ENCODE assay signal across 9 cellular contexts in genomic region chr15:73564255-73564654, GRCh38.
DNase-seq lines count a peak whose midpoint lies in the region; TF ChIP-seq lines count a peak whose summit lies in the region.
"Had no signal": no experiment of that assay in that cellular context is flagged by ENCODE, and none has a peak within 500 bp of the region (broad histone marks: within the 10 kb centered on the region; RNA-seq: fewer than 3 reads in every experiment).

No MANE protein-coding gene starts in this region.

- H3K4me3 ChIP-seq in sigmoid colon (no peak overlapping the region), colonic mucosa (no peak overlapping the region)

- H3K9me3 ChIP-seq in sigmoid colon (no peaks in the 10 kb centered on the region), colonic mucosa (no peaks in the 10 kb centered on the region)

- peaks cover 17 to 80% (median 40%) of the 10 kb centered on the region in 4 donors for H3K36me3 ChIP-seq in sigmoid colon
- H3K36me3 ChIP-seq in colonic mucosa = peaks cover 4% of the 10 kb centered on the region

- no peak for TF ChIP-seq EP300 in sigmoid colon (IDR thresholded peaks at IDR 0.05)

- no peak for TF ChIP-seq POLR2A in sigmoid colon (IDR thresholded peaks at IDR 0.05)

- CTCF ChIA-PET in RWPE1 (lab: Yijun Ruan, JAX) = no interaction called here

- WGBS in sigmoid colon, 2 donors = 47 to 72% methylated on average over 6 of the region's 6 CpGs

- TF ChIP-seq CTCF in RWPE1 (conservative IDR thresholded peaks at IDR 0.05; ENCODE audit: low read depth) (no peak), sigmoid colon (IDR thresholded peaks at IDR 0.05) (no peak), colonic mucosa (IDR thresholded peaks at IDR 0.05) (no peak)

- H3K9ac ChIP-seq in colonic mucosa (ENCODE audit: low read depth in 2 of 2, low read length in 2 of 2) = no peak overlapping the region

- no peaks in the 10 kb centered on the region for H3K27me3 Mint-ChIP-seq in T-helper 1 cell treated with Interleukin-12 subunit alpha and Interleukin-12 subunit beta and Interleukin-4 antibody, amounts not matched to agents 30 μg/mL and 1 μg/mL, for 36 hours (ENCODE audit: low read depth)
- H3K27me3 Mint-ChIP-seq: CD4-positive, alpha-beta T cell had no signal

- H3K27me3 ChIP-seq in sigmoid colon (no peaks in the 10 kb centered on the region), colonic mucosa (no peaks in the 10 kb centered on the region)

- H3K9me3 Mint-ChIP-seq in T-helper 1 cell treated with Interleukin-12 subunit alpha and Interleukin-12 subunit beta and Interleukin-4 antibody, amounts not matched to agents 30 μg/mL and 1 μg/mL, for 36 hours = no peaks in the 10 kb centered on the region
- H3K9me3 Mint-ChIP-seq: CD4-positive, alpha-beta T cell had no signal

- peaks cover 33% of the 10 kb centered on the region for H3K36me3 Mint-ChIP-seq in T-helper 1 cell treated with Interleukin-12 subunit alpha and Interleukin-12 subunit beta and Interleukin-4 antibody, amounts not matched to agents 30 μg/mL and 1 μg/mL, for 36 hours (ENCODE audit: low read depth)

- DNase-seq in T-helper 1 cell = no peak
- DNase-seq in RWPE1 (ENCODE audit: low spot score) = peak; percentile 15
- peak; percentile 10 for DNase-seq in epithelial cell of prostate (ENCODE audit: low read depth, low spot score)
- no peak for DNase-seq in sigmoid colon
- no peak for DNase-seq in D341Med (ENCODE audit: low spot score)
- no peak for DNase-seq in colonic mucosa
- no peak for DNase-seq in LoVo (ENCODE audit: low spot score)
- DNase-seq: CD4-positive, alpha-beta T cell had no signal

- POLR2A ChIA-PET in RWPE1 (lab: Yijun Ruan, JAX; ENCODE audit: low non-redundant PET) = no interaction called here

- peaks cover 22% of the 10 kb centered on the region for H3K4me1 Mint-ChIP-seq in T-helper 1 cell treated with Interleukin-12 subunit alpha and Interleukin-12 subunit beta and Interleukin-4 antibody, amounts not matched to agents 30 μg/mL and 1 μg/mL, for 36 hours (ENCODE audit: low read depth)

- no peak overlapping the region for H3K27ac Mint-ChIP-seq in T-helper 1 cell treated with Interleukin-12 subunit alpha and Interleukin-12 subunit beta and Interleukin-4 antibody, amounts not matched to agents 30 μg/mL and 1 μg/mL, for 36 hours
- H3K27ac Mint-ChIP-seq: CD4-positive, alpha-beta T cell had no signal

- H3K4me1 ChIP-seq in sigmoid colon (peaks cover 0 to 33% (median 15%) of the 10 kb centered on the region in 4 donors), colonic mucosa (no peaks in the 10 kb centered on the region)

- intact Hi-C loops in sigmoid colon (cut with DNase I) = loop anchor here (5.0 kb wide), 1 partner anchor 133 kb away; no protein-coding TSS in a partner anchor
- intact Hi-C loops in colonic mucosa (cut with DNase I) = loop anchor here (5.0 kb wide), 1 partner anchor 133 kb away; no protein-coding TSS in a partner anchor

- H3K4me3 Mint-ChIP-seq in T-helper 1 cell treated with Interleukin-12 subunit alpha and Interleukin-12 subunit beta and Interleukin-4 antibody, amounts not matched to agents 30 μg/mL and 1 μg/mL, for 36 hours = peak overlapping the region; percentile 33
- H3K4me3 Mint-ChIP-seq: CD4-positive, alpha-beta T cell had no signal

- no peak overlapping the region for H3K27ac ChIP-seq in RWPE1
- H3K27ac ChIP-seq in epithelial cell of prostate = no peak overlapping the region
- peak overlapping the region in 3 of 4 donors; percentile 24 to 41 (median 36) for H3K27ac ChIP-seq in sigmoid colon
- no peak overlapping the region for H3K27ac ChIP-seq in colonic mucosa

Comparison
In these comparisons a context has a peak if more than half of its experiments do, and no peak if none do; other contexts are left out.
1. DNase-seq: peak in RWPE1 (single experiment) and epithelial cell of prostate (single experiment); none in T-helper 1 cell (0 of 5), sigmoid colon (single experiment), D341Med (single experiment), colonic mucosa (single experiment) and LoVo (single experiment).
2. H3K27ac ChIP-seq: peak in sigmoid colon (3 of 4); none in RWPE1 (single experiment), epithelial cell of prostate (single experiment) and colonic mucosa (single experiment).